ENCODE assay signal across 10 cellular contexts in genomic region chr2:120066708-120067547, GRCh38. TPM values are rescaled to one million over a fixed set of nuclear protein-coding genes. Genes with fewer than 3 reads are reported as not detected.
DNase-seq lines count a peak whose midpoint lies in the region; ATAC-seq and TF ChIP-seq lines count a peak whose summit lies in the region.
"Had no signal": no experiment of that assay in that cellular context is flagged by ENCODE, and none has a peak within 500 bp of the region (broad histone marks: within the 10 kb centered on the region; RNA-seq: fewer than 3 reads in every experiment).

No MANE protein-coding gene starts in this region.

- ATAC-seq in right lobe of liver, result peak; percentile 99 to 100 (median 99)
- no peak for ATAC-seq in HG02759 (IDR thresholded peaks at IDR 0.05; ENCODE audit: unreplicated experiment)
- ATAC-seq in HG02798 (IDR thresholded peaks at IDR 0.05; ENCODE audit: poor library complexity, unreplicated experiment), result no peak

- DNase-seq in AG09319 (ENCODE audit: extremely low read depth, low read depth) (peak; percentile 4), NCI-H187 treated with DMSO at 0.1 percent for 48 hours (lab: John Stamatoyannopoulos, UW) (peak; percentile 70), astrocyte of the spinal cord (ENCODE audit: low read depth, low spot score) (peak; percentile 35), right lobe of liver (no peak), NAMALWA (ENCODE audit: low spot score) (no peak), Peyer's patch (no peak)
- DNase-seq: stimulated activated CD4-positive, alpha-beta T cell treated with anti-CD3 and anti-CD28 coated beads, Interleukin-1b, Interleukin-23, amount 100 ng/mL, for 48 hours; transverse colon had no signal

- no peaks in the 10 kb centered on the region for H3K9me3 ChIP-seq in right lobe of liver
- H3K9me3 ChIP-seq in Peyer's patch, result no peaks in the 10 kb centered on the region
- H3K9me3 ChIP-seq: transverse colon had no signal

- TF ChIP-seq CTCF in AG09319 (IDR thresholded peaks at IDR 0.05; ENCODE audit: low read depth, low read length) (no peak), astrocyte of the spinal cord (IDR thresholded peaks at IDR 0.05; ENCODE audit: low read depth, low read length) (no peak), right lobe of liver (IDR thresholded peaks at IDR 0.05) (peak in 1 of 4 donors; percentile 17), Peyer's patch (IDR thresholded peaks at IDR 0.05) (no peak)

- H3K27me3 ChIP-seq in right lobe of liver (no peaks in the 10 kb centered on the region), Peyer's patch (no peaks in the 10 kb centered on the region)
- H3K27me3 ChIP-seq: transverse colon had no signal

- no peaks in the 10 kb centered on the region for H3K36me3 ChIP-seq in right lobe of liver
- no peaks in the 10 kb centered on the region for H3K36me3 ChIP-seq in Peyer's patch
- H3K36me3 ChIP-seq: transverse colon had no signal

- H3K4me1 ChIP-seq in right lobe of liver, result peaks cover 0 to 15% (median 6%) of the 10 kb centered on the region in 4 donors
- no peaks in the 10 kb centered on the region for H3K4me1 ChIP-seq in Peyer's patch

- TF ChIP-seq POLR2A in right lobe of liver (IDR thresholded peaks at IDR 0.05), result no peak
- no peak for TF ChIP-seq POLR2A in Peyer's patch (IDR thresholded peaks at IDR 0.05)

- 28% methylated on average over 6 of the region's 6 CpGs for WGBS in right lobe of liver (ENCODE audit: insufficient coverage, low coverage, low lambda C conversion rate, missing lambda C conversion rate)

- H3K27ac ChIP-seq in right lobe of liver (no peak overlapping the region), Peyer's patch (no peak overlapping the region)
- H3K27ac ChIP-seq: transverse colon had no signal

- intact Hi-C loops in right lobe of liver (cut with DNase I), result no loop called here

- H3K4me3 ChIP-seq in astrocyte of the spinal cord (ENCODE audit: low read depth, low read length) (no peak overlapping the region), right lobe of liver (no peak overlapping the region), Peyer's patch (no peak overlapping the region)
- H3K4me3 ChIP-seq: transverse colon had no signal

- in situ Hi-C loops in astrocyte of the spinal cord (cut with HindIII; ENCODE audit: low sequenced_read_pairs), result no loop called here

RNA-seq across cellular contexts. Expression of gene EPB41L5, which starts 54.1 kb away (rescaled TPM):
- total RNA-seq in right lobe of liver (10 to 100 TPM; 27.1 to 54.1 (median 43.3) TPM), Peyer's patch (10 to 100 TPM; 21.5 to 52.9 (median 41.4) TPM)

Comparison
In these comparisons a context has a peak if more than half of its experiments do, and no peak if none do; other contexts are left out.
1. DNase-seq: peak in AG09319 (single experiment), NCI-H187 treated with DMSO at 0.1 percent for 48 hours (single experiment) and astrocyte of the spinal cord (single experiment); none in right lobe of liver (0 of 3), NAMALWA (single experiment) and Peyer's patch (0 of 3).
2. ATAC-seq: peak in right lobe of liver (4 of 4); none in HG02759 (single experiment) and HG02798 (single experiment).